ENCODE assay signal across 8 cellular contexts in the genomic region with DNA sequence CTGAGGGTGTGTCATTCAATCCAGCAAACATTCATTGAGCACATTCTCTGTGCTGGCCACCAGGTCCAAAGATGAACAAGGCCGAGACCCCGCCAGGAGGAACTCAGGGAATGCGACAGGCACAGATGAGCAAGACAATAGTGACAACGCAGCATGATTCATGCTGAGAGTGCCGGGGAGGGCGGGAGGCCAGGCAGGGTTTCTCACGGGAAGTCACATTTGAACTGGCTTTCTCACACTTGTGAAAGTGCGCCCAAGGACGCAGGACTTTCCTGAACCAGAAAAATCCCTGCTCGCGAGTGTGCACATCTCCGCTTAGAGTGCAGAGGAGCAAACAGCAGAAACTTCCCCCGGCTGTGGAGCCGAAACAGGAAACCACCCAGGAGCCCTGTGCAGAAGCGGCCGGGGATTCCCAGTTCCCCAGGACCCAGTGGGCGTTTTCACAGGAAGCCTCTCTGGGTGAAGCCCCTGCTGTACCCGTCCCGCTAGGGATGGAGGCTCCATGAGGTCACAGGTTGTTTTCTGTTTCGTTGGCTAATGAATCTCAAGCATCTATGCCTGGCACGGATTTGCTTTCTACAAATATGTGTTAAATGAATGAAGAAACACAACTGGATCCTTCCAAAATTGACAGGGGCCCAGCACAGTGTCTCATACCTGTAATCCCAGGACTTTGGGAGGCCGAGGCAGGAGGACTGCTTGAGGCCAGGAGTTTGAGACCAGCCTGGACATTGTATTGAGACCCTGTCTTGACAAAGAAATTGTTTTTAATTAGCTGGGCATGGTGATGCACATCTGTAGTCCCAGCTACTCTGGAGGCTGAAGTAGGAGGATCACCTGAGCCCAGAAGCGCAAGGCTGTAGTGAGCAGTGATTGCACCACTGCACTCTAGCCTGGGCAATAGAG.
DNase-seq lines count a peak whose midpoint lies in the region; ATAC-seq, FAIRE-seq and TF ChIP-seq lines count a peak whose summit lies in the region.

No MANE protein-coding gene starts in this region.

- H3K9me3 ChIP-seq in kidney (ENCODE audit: control insufficient read depth in 1 of 2, low read length in 2 of 2), result no peaks in the 10 kb centered on the region

- peak overlapping the region in 1 of 2 donors; percentile 25 for H3K27ac ChIP-seq in kidney (ENCODE audit: low read depth in 2 of 2, low read length in 2 of 2)

- no peaks in the 10 kb centered on the region for H3K36me3 ChIP-seq in kidney (ENCODE audit: control insufficient read depth in 1 of 2, insufficient read depth in 2 of 2, low read length in 2 of 2)

- ATAC-seq in GM19438 (IDR thresholded peaks at IDR 0.05; ENCODE audit: low read depth, unreplicated experiment), result peak; percentile 58
- ATAC-seq in HG03520 (IDR thresholded peaks at IDR 0.05; ENCODE audit: unreplicated experiment), result peak; percentile 41

- no peak overlapping the region for H3K4me3 ChIP-seq in astrocyte of the spinal cord (ENCODE audit: low read depth, low read length)
- peak overlapping the region; percentile 11 to 19 for H3K4me3 ChIP-seq in kidney (ENCODE audit: low read length in 2 of 2)

- intact Hi-C loops in kidney (cut with DNase I), result loop anchor here (10.0 kb wide), 1 partner anchor 258 kb away; no protein-coding TSS in a partner anchor

- in situ Hi-C loops in astrocyte of the spinal cord (cut with HindIII; ENCODE audit: low sequenced_read_pairs), result no loop called here

- FAIRE-seq in kidney (lab: Jason Lieb, UNC), result no peak

- H3K9ac ChIP-seq in kidney (ENCODE audit: low read length in 2 of 2), result no peak overlapping the region

- TF ChIP-seq CTCF in astrocyte of the spinal cord (IDR thresholded peaks at IDR 0.05; ENCODE audit: low read depth, low read length) (no peak), kidney (IDR thresholded peaks at IDR 0.05; ENCODE audit: borderline replicate concordance, extremely low read depth, insufficient read depth) (no peak)

- H3K4me1 ChIP-seq in kidney (ENCODE audit: control insufficient read depth in 1 of 2, insufficient read depth in 1 of 2, low read depth in 1 of 2, low read length in 2 of 2), result peaks cover 0 to 8% of the 10 kb centered on the region in 2 donors

- DNase-seq in AG08396 (ENCODE audit: low spot score) (peak; percentile 55), T1000 (lab: John Stamatoyannopoulos, UW) (peak; percentile 37), astrocyte of the spinal cord (ENCODE audit: low read depth, low spot score) (peak; percentile 42), kidney (peak; percentile 86), epidermal melanocyte (ENCODE audit: insufficient read length, low spot score) (no peak)
- peak; percentile 96 for DNase-seq in stimulated activated CD4-positive, alpha-beta T cell treated with anti-CD3 and anti-CD28 coated beads, Interleukin-1b, Interleukin-23, amount 100 ng/mL, for 48 hours
